ENCODE assay signal across 8 cellular contexts in the genomic region with DNA sequence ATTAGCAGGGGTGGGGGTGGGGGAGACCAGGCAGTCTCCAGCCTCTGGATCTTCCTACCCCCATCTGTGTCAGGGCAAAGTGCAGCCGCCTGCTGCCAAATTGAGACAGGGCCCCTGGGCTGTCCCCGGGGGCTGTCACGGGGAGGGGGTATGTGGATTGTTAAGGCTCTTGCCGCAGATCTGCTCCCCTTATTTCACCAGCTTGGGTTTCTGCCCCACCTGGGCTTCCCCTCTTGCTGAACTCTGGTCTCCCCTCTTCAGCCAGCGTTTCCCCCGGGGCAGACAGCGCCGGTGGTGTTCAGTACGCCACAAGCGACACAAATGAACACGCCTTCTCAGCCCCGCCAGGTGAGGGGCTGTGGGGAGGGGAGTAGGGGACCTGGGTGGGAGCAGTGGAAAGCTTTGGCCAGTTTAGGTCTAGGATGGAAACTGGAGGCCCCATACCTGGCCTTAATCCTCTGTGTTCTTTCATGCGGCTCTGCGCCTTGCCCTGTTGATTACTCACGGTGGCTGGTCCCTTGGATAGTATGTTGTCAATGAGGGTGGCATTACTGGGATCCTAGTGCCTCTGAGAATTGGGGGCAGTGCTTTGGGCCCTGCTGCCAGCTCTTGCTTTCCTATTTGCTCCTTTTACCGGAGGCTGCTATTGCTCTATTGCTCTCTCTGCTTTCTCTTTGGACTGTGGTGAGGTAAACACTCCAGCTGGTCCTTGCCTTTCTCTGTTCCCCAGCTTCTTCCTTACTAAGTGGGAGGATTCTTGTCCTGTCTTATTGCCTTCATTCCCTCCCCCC. TPM values are rescaled to one million over a fixed set of nuclear protein-coding genes. Genes with fewer than 3 reads are reported as not detected.
DNase-seq lines count a peak whose midpoint lies in the region; ATAC-seq and TF ChIP-seq lines count a peak whose summit lies in the region.

No MANE protein-coding gene starts in this region.

- ATAC-seq in GM21447 (IDR thresholded peaks at IDR 0.05; ENCODE audit: unreplicated experiment) = no peak
- no peak for ATAC-seq in HG02973 (IDR thresholded peaks at IDR 0.05; ENCODE audit: unreplicated experiment)

- peaks cover 66% of the 10 kb centered on the region for H3K79me2 ChIP-seq in mammary epithelial cell (ENCODE audit: insufficient read depth, low read length)

- H3K9me3 ChIP-seq in mammary epithelial cell (replicated peaks; ENCODE audit: insufficient read depth, low read length) = no peaks in the 10 kb centered on the region
- H3K9me3 ChIP-seq in mucosa of rectum (ENCODE audit: control insufficient read depth in 2 of 2, low read length in 2 of 2) = no peaks in the 10 kb centered on the region

- TF ChIP-seq CTCF in BJ (IDR thresholded peaks at IDR 0.05; ENCODE audit: insufficient read depth, low read depth, low read length) (no peak), LNCaP clone FGC (IDR thresholded peaks at IDR 0.05; ENCODE audit: control insufficient read depth, extremely low read depth, insufficient read depth) (no peak), mammary epithelial cell (conservative IDR thresholded peaks at IDR 0.05 in 1 of 2, IDR thresholded peaks at IDR 0.05 in 1 of 2; ENCODE audit: extremely low read depth in 1 of 2, insufficient read depth in 1 of 2, low read depth in 1 of 2, low read length in 2 of 2) (no peak)

- H3K36me3 ChIP-seq in BJ (ENCODE audit: control insufficient read depth, insufficient read depth, low read length) (peaks cover 16% of the 10 kb centered on the region), mammary epithelial cell (ENCODE audit: insufficient read depth, low read length) (peaks cover 18% of the 10 kb centered on the region), mucosa of rectum (ENCODE audit: control insufficient read depth in 2 of 2, insufficient read depth in 2 of 2, low read length in 2 of 2) (peaks cover 20 to 23% of the 10 kb centered on the region in 2 donors)

- POLR2A ChIA-PET in BJ (lab: Charles Lee) = interaction anchor here (0.5 kb wide), 1 partner anchor 21 kb away, joined by 3 read pairs; the partner anchor contains the start of gene FAM131A

- peak overlapping the region; percentile 89 for H3K4me2 ChIP-seq in mammary epithelial cell (ENCODE audit: insufficient read depth, low read depth, low read length)

- no peaks in the 10 kb centered on the region for H3K27me3 ChIP-seq in BJ (ENCODE audit: control insufficient read depth, insufficient read depth, low read length)
- no peaks in the 10 kb centered on the region for H3K27me3 ChIP-seq in mammary epithelial cell (ENCODE audit: insufficient read depth, low read length)
- no peaks in the 10 kb centered on the region for H3K27me3 ChIP-seq in mucosa of rectum (ENCODE audit: control insufficient read depth in 2 of 2, insufficient read depth in 2 of 2, low read length in 2 of 2)

- DNase-seq in BJ (ENCODE audit: low read depth) (no peak), LNCaP clone FGC (ENCODE audit: low read depth) (no peak), mammary epithelial cell (no peak), SHP77 (lab: John Stamatoyannopoulos, UW) (no peak)
- no peak for DNase-seq in stimulated activated CD4-positive, alpha-beta T cell treated with anti-CD3 and anti-CD28 coated beads, Interleukin-2, amount 100 ng/mL, for 48 hours

- 11% methylated on average over 13 of the region's 16 CpGs for WGBS in mammary epithelial cell (ENCODE audit: low coverage, missing lambda C conversion rate)

- H3K9ac ChIP-seq in mammary epithelial cell (ENCODE audit: insufficient read depth, low read length) (peak overlapping the region; percentile 85), mucosa of rectum (ENCODE audit: low read depth in 1 of 2, low read length in 2 of 2) (peak overlapping the region; percentile 54 to 95)

- intact Hi-C loops in mammary epithelial cell (cut with micrococcal nuclease) = loop anchor here (1.0 kb wide), 1 partner anchor 46 kb away; no protein-coding TSS in a partner anchor

- H3K27ac ChIP-seq in mammary epithelial cell (ENCODE audit: insufficient read depth, low read depth, low read length) (peak overlapping the region; percentile 43), mucosa of rectum (ENCODE audit: low read depth in 2 of 2, low read length in 2 of 2) (peak overlapping the region; percentile 93 to 96)

- H3K4me3 ChIP-seq in BJ (ENCODE audit: low read depth, low read length) (peak overlapping the region; percentile 94), LNCaP clone FGC (ENCODE audit: low read depth, low read length) (peak overlapping the region; percentile 98), mammary epithelial cell (replicated peaks in 1 of 3; ENCODE audit: insufficient read depth in 1 of 3, low read depth in 2 of 3, low read length in 3 of 3) (peak overlapping the region; percentile 42 to 81 (median 73)), mucosa of rectum (ENCODE audit: low read length in 2 of 2) (peak overlapping the region; percentile 88)

- H4K20me1 ChIP-seq in mammary epithelial cell (ENCODE audit: insufficient read depth, low read length) = peaks cover 4% of the 10 kb centered on the region

- in situ Hi-C loops in mammary epithelial cell (cut with MboI; ENCODE audit: low sequenced_read_pairs in 2 of 2) = no loop called here

- dilution Hi-C loops in mammary epithelial cell (cut with HindIII; ENCODE audit: low sequenced_read_pairs) = loop anchor here (5.0 kb wide), 1 partner anchor 36 kb away; no protein-coding TSS in a partner anchor

- no TSS peak for BruUV-seq in mammary epithelial cell (replicated peaks; lab: Mats Ljungman, UMichigan)

- peaks cover 35% of the 10 kb centered on the region for H3K4me1 ChIP-seq in mammary epithelial cell (ENCODE audit: insufficient read depth, low read length)
- peaks cover 35 to 39% of the 10 kb centered on the region in 2 donors for H3K4me1 ChIP-seq in mucosa of rectum (ENCODE audit: control insufficient read depth in 2 of 2, insufficient read depth in 2 of 2, low read length in 2 of 2)

- CTCF ChIA-PET in BJ (lab: Yijun Ruan, JAX) (interaction anchor here (0.8 to 1.7 kb wide), 4 partner anchors 16 to 52 kb away, joined by 3 read pairs; no protein-coding TSS in a partner anchor), mammary epithelial cell (lab: Charles Lee; ENCODE audit: low non-redundant PET) (no interaction called here)

- H2AFZ ChIP-seq in mammary epithelial cell (ENCODE audit: low read depth, low read length) = no peak overlapping the region

RNA-seq across cellular contexts. Expression of gene EIF4G1, which starts 1.7 kb away (rescaled TPM):
- polyA plus RNA-seq in BJ (2011; rRNA removed) (222 and 370 TPM in 2 replicates), mammary epithelial cell (528 TPM)
- 187 and 236 TPM in 2 replicates for polyA minus RNA-seq in BJ (2011; rRNA and poly(A)+ RNA removed)
- total RNA-seq in mammary epithelial cell = 100 to 1,000 TPM; 278 to 534 TPM
- polyA minus RNA-seq in mammary epithelial cell = 785 TPM

RNA-seq across cellular contexts. Expression of gene PSMD2, which starts 17.0 kb away (rescaled TPM):
- polyA plus RNA-seq in BJ (2011; rRNA removed) = 262 and 330 TPM in 2 replicates
- polyA minus RNA-seq in BJ (2011; rRNA and poly(A)+ RNA removed) = 366 and 510 TPM in 2 replicates
- total RNA-seq in mammary epithelial cell = 100 to 1,000 TPM; 276 to 541 TPM
- polyA plus RNA-seq in mammary epithelial cell = 485 TPM
- polyA minus RNA-seq in mammary epithelial cell = 594 TPM

RNA-seq across cellular contexts. Expression of gene FAM131A, which starts 21.3 kb away (rescaled TPM):
- polyA plus RNA-seq in BJ (2011; rRNA removed) (5.4 and 9.3 TPM in 2 replicates), mammary epithelial cell (12.1 TPM)
- polyA minus RNA-seq in BJ (2011; rRNA and poly(A)+ RNA removed) = 7.7 and 8.1 TPM in 2 replicates
- 10 to 100 TPM; 10.7 to 15.5 TPM for total RNA-seq in mammary epithelial cell
- polyA minus RNA-seq in mammary epithelial cell = 14.8 TPM

RNA-seq across cellular contexts. Expression of gene ECE2, which starts 40.2 kb away (rescaled TPM):
- polyA plus RNA-seq in BJ (2011; rRNA removed) (not detected in 2 replicates), mammary epithelial cell (not detected)
- polyA minus RNA-seq in BJ (2011; rRNA and poly(A)+ RNA removed) = not detected in 2 replicates
- under 1 TPM in 1 of 2 donors, not detected in 1; 0.33 TPM for total RNA-seq in mammary epithelial cell
- not detected for polyA minus RNA-seq in mammary epithelial cell

RNA-seq across cellular contexts. Expression of gene CLCN2, which starts 45.3 kb away (rescaled TPM):
- polyA plus RNA-seq in BJ (2011; rRNA removed) = 1.6 and 2.6 TPM in 2 replicates
- 2.9 and 5.5 TPM in 2 replicates for polyA minus RNA-seq in BJ (2011; rRNA and poly(A)+ RNA removed)
- 10 to 100 TPM in 1 of 2 donors, 1 to 10 TPM in 1; 5.7 to 10.7 TPM for total RNA-seq in mammary epithelial cell
- polyA plus RNA-seq in mammary epithelial cell = 5.1 TPM
- 6.6 TPM for polyA minus RNA-seq in mammary epithelial cell
